14 cellular contexts compared by ENCODE assay signal in the genomic region with DNA sequence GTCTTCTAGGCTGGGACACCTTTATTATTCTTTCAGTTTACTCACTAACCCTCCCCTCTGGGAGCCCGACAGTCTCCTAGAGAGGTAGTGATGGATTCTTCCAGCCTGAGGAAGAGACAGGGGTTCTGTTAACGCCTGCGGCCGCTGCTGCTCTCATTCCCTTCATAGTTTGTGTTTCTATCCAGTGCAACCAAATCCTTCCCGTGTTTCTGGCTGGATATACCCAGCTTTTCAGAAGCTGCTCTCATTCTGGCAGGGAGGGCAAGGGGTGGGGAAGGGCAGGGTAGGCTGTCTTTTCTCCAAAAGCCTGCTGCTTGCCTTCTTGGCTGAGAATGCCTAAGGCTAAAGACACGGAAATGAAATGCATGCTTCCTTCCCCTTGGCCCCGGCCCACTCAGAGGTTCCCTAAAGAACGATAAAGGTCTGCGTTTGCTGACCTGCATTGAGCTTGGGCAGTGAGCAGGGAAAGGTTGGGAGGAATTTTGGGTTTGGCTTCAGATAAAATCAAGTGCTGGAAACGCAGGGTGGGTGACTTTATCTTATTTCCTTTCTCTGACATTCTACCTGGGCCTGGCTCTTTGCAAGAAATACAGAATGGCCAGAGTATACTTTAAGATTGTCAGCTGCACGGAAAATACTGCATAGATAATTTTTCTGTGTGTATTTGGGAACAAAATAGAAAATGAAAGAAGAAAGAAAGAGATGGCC.
A peak's percentile ranks its signal among the peaks of the same experiment; 100 is the strongest.
DNase-seq lines count a peak whose midpoint lies in the region; ATAC-seq and TF ChIP-seq lines count a peak whose summit lies in the region.
"Had no signal": no experiment of that assay in that cellular context is flagged by ENCODE, and none has a peak within 500 bp of the region (broad histone marks: within the 10 kb centered on the region; RNA-seq: fewer than 3 reads in every experiment).

No MANE protein-coding gene starts in this region.

- H3K9me3 ChIP-seq in neuronal stem cell (replicated peaks in 1 of 2; ENCODE audit: control insufficient read depth in 2 of 2, insufficient read depth in 1 of 2, low read depth in 1 of 2, low read length in 2 of 2) (peaks cover 0 to 1% of the 10 kb centered on the region in 2 donors), OCI-LY7 (ENCODE audit: low read length) (no peaks in the 10 kb centered on the region)
- H3K9me3 ChIP-seq: prostate gland had no signal

- H3K14ac ChIP-seq in neuronal stem cell (ENCODE audit: low read length), result no peak overlapping the region

- H3K27me3 Mint-ChIP-seq in activated T-helper 17 cell treated with anti-CD3 and anti-CD28 coated beads, Interleukin-2, amount 50 U/mL, for 72 hours, result no peaks in the 10 kb centered on the region

- POLR2A ChIA-PET in BJ (lab: Charles Lee), result no interaction called here
- POLR2A ChIA-PET in OCI-LY7 (lab: Charles Lee), result no interaction called here

- no peak overlapping the region for H3K23ac ChIP-seq in neuronal stem cell (ENCODE audit: low read depth, low read length, poor library complexity)

- H3K36me3 ChIP-seq in BJ (ENCODE audit: control insufficient read depth, insufficient read depth, low read length) (no peaks in the 10 kb centered on the region; the same call in none of the 2 replicates), neuronal stem cell (replicated peaks in 1 of 2; ENCODE audit: control insufficient read depth in 2 of 2, insufficient read depth in 2 of 2, low read length in 2 of 2) (no peaks in the 10 kb centered on the region), OCI-LY7 (ENCODE audit: insufficient read depth, low read length) (no peaks in the 10 kb centered on the region)
- H3K36me3 ChIP-seq: prostate gland had no signal

- H3K4ac ChIP-seq in neuronal stem cell (ENCODE audit: low read length), result no peak overlapping the region

- H3K4me3 Mint-ChIP-seq in activated T-helper 17 cell treated with anti-CD3 and anti-CD28 coated beads, Interleukin-2, amount 50 U/mL, for 72 hours, result no peak overlapping the region
- H3K4me3 Mint-ChIP-seq: CD8-positive, alpha-beta T cell had no signal

- H3K9me2 ChIP-seq in OCI-LY7 (ENCODE audit: insufficient read depth, low read length), result no peaks in the 10 kb centered on the region

- H3K4me1 ChIP-seq in neuronal stem cell (ENCODE audit: control insufficient read depth in 2 of 2, insufficient read depth in 1 of 2, low read depth in 1 of 2, low read length in 2 of 2) (peaks cover 13 to 18% of the 10 kb centered on the region in 2 donors), OCI-LY7 (ENCODE audit: insufficient read depth, low read length, poor library complexity, severe bottlenecking) (no peaks in the 10 kb centered on the region)
- H3K4me1 ChIP-seq: prostate gland had no signal

- no peaks in the 10 kb centered on the region for H3K79me1 ChIP-seq in neuronal stem cell (ENCODE audit: low read depth, low read length)

- DNase-seq in BJ (ENCODE audit: low read depth) (peak; percentile 10), foreskin fibroblast (peak in 1 of 2 donors; percentile 61), neuronal stem cell (ENCODE audit: low spot score) (no peak), OCI-LY7 (ENCODE audit: low spot score) (no peak), COLO668 (lab: John Stamatoyannopoulos, UW; ENCODE audit: unreplicated experiment) (no peak), posterior cingulate gyrus (no peak)
- DNase-seq: caudate nucleus; CD8-positive, alpha-beta T cell; MM.1S; NCI-H526 treated with DMSO at 0.1 percent for 48 hours; T-helper 1 cell had no signal

- 0 out of 2 replicates have a peak overlapping the region, but pooled peaks have one; percentile 1 for H3K4me3 ChIP-seq in BJ (ENCODE audit: low read depth, low read length)
- H3K4me3 ChIP-seq in foreskin fibroblast (ENCODE audit: low read depth in 1 of 2, low read length in 2 of 2), result peak overlapping the region; percentile 15 to 17
- H3K4me3 ChIP-seq in neuronal stem cell (ENCODE audit: low read length in 2 of 2), result no peak overlapping the region
- H3K4me3 ChIP-seq in OCI-LY7 (ENCODE audit: low read depth, low read length, poor library complexity, severe bottlenecking), result no peak overlapping the region
- H3K4me3 ChIP-seq: prostate gland had no signal

- H2BK5ac ChIP-seq in neuronal stem cell (ENCODE audit: low read length), result no peak overlapping the region

- WGBS in neuronal stem cell (ENCODE audit: extremely low coverage in 2 of 2, insufficient read length in 2 of 2, insufficient replicate concordance in 1 of 2), 2 donors, result no CpG with 5 or more reads among the region's 11 CpGs

- no peak overlapping the region for H4K91ac ChIP-seq in neuronal stem cell (ENCODE audit: low read depth, low read length, poor library complexity)

- intact Hi-C loops in OCI-LY7 (cut with micrococcal nuclease; ENCODE audit: unreplicated experiment) (no loop called here), posterior cingulate gyrus (cut with DNase I) (no loop called here)

- peaks cover 41% of the 10 kb centered on the region for H3K36me3 Mint-ChIP-seq in activated T-helper 17 cell treated with anti-CD3 and anti-CD28 coated beads, Interleukin-2, amount 50 U/mL, for 72 hours (ENCODE audit: low read depth)

- no TSS peak for BruUV-seq in OCI-LY7 (replicated peaks; lab: Mats Ljungman, UMichigan)

- H4K20me1 ChIP-seq in OCI-LY7 (ENCODE audit: insufficient read depth, low read length), result no peaks in the 10 kb centered on the region

- no peaks in the 10 kb centered on the region for H3K27me3 ChIP-seq in BJ (ENCODE audit: control insufficient read depth, insufficient read depth, low read length)
- no peaks in the 10 kb centered on the region for H3K27me3 ChIP-seq in neuronal stem cell (ENCODE audit: control insufficient read depth in 3 of 3, insufficient read depth in 3 of 3, low read depth in 1 of 3, low read length in 3 of 3)

- H2BK15ac ChIP-seq in neuronal stem cell (ENCODE audit: low read length), result no peak overlapping the region

- H3K18ac ChIP-seq in neuronal stem cell (ENCODE audit: low read length), result peak overlapping the region; percentile 23

- H3K27ac Mint-ChIP-seq in activated T-helper 17 cell treated with anti-CD3 and anti-CD28 coated beads, Interleukin-2, amount 50 U/mL, for 72 hours, result no peak overlapping the region
- H3K27ac Mint-ChIP-seq: CD8-positive, alpha-beta T cell had no signal

- H3K4me2 ChIP-seq in neuronal stem cell (ENCODE audit: insufficient read depth, low read length, poor library complexity, severe bottlenecking) (no peak overlapping the region), OCI-LY7 (ENCODE audit: low read length) (no peak overlapping the region)

- H3K27ac ChIP-seq in VCaP (peak overlapping the region; percentile 86), neuronal stem cell (replicated peaks; ENCODE audit: low read length) (peak overlapping the region; percentile 2), OCI-LY7 (ENCODE audit: low read depth, low read length, poor library complexity, severe bottlenecking) (no peak overlapping the region)
- H3K27ac ChIP-seq: prostate gland had no signal

- no peaks in the 10 kb centered on the region for H3K9me3 Mint-ChIP-seq in activated T-helper 17 cell treated with anti-CD3 and anti-CD28 coated beads, Interleukin-2, amount 50 U/mL, for 72 hours
- H3K9me3 Mint-ChIP-seq: CD8-positive, alpha-beta T cell had no signal

- H2AFZ ChIP-seq in neuronal stem cell (ENCODE audit: low read length), result peak overlapping the region; percentile 68
- H2AFZ ChIP-seq in OCI-LY7 (ENCODE audit: low read length), result no peak overlapping the region

- H2AK5ac ChIP-seq in neuronal stem cell (ENCODE audit: low read depth, low read length), result no peak overlapping the region

- no peak for TF ChIP-seq CTCF in BJ (IDR thresholded peaks at IDR 0.05; ENCODE audit: insufficient read depth, low read depth, low read length)
- no peak for TF ChIP-seq CTCF in VCaP (conservative IDR thresholded peaks at IDR 0.05)
- no peak for TF ChIP-seq CTCF in foreskin fibroblast (IDR thresholded peaks at IDR 0.05; ENCODE audit: low read depth, low read length)
- no peak for TF ChIP-seq CTCF in OCI-LY7 (conservative IDR thresholded peaks at IDR 0.05; ENCODE audit: low read length)

- H3K9ac ChIP-seq in neuronal stem cell (ENCODE audit: low read depth, low read length, poor library complexity), result no peak overlapping the region

- no peak overlapping the region for H4K8ac ChIP-seq in neuronal stem cell (ENCODE audit: low read depth, low read length)

- no peak overlapping the region for H2BK120ac ChIP-seq in neuronal stem cell (ENCODE audit: low read depth, low read length)

- no peaks in the 10 kb centered on the region for H3K79me2 ChIP-seq in OCI-LY7 (ENCODE audit: insufficient read depth, low read depth, low read length)

- no peak for ATAC-seq in activated T-helper 17 cell treated with anti-CD3 and anti-CD28 coated beads, Interleukin-2, amount 50 U/mL, for 72 hours (replicated peaks)
- ATAC-seq: CD8-positive, alpha-beta T cell had no signal

- H3K4me1 Mint-ChIP-seq in activated T-helper 17 cell treated with anti-CD3 and anti-CD28 coated beads, Interleukin-2, amount 50 U/mL, for 72 hours, result peaks cover 6% of the 10 kb centered on the region

- no peak overlapping the region for H2BK12ac ChIP-seq in neuronal stem cell (ENCODE audit: low read length)

- CTCF ChIA-PET in BJ (lab: Yijun Ruan, JAX), result interaction anchor here (1.0 kb wide), 1 partner anchor 10 kb away, joined by 8 read pairs; no protein-coding TSS in a partner anchor
- CTCF ChIA-PET in OCI-LY7 (lab: Charles Lee; ENCODE audit: unreplicated experiment), result no interaction called here

Comparison
In these comparisons a context has a peak if more than half of its experiments do, and no peak if none do; other contexts are left out.
1. H3K4me3 ChIP-seq: peak in BJ (single experiment) and foreskin fibroblast (2 of 2); none in neuronal stem cell (0 of 2) and OCI-LY7 (single experiment).